37 cellular contexts compared by ENCODE assay signal in genomic region chr10:127867805-127868204, GRCh38. TPM values are rescaled to one million over a fixed set of nuclear protein-coding genes. Genes with fewer than 3 reads are reported as not detected.
"Had no signal": no experiment of that assay in that cellular context is flagged by ENCODE, and none has a peak within 500 bp of the region (broad histone marks: within the 10 kb centered on the region; RNA-seq: fewer than 3 reads in every experiment).

No MANE protein-coding gene starts in this region.

- ATAC-seq: activated naive CD4-positive, alpha-beta T cell treated with anti-CD3 and anti-CD28 coated beads, Interleukin-2, amount 50 U/mL, for 72 hours; activated naive CD8-positive, alpha-beta T cell treated with anti-CD3 and anti-CD28 coated beads, Interleukin-2, amount 50 U/mL, for 24 hours; activated T-cell treated with anti-CD3 and anti-CD28 coated beads, Interleukin-2, amount 50 U/mL, for 4 hours; activated T-cell treated with anti-CD3 and anti-CD28 coated beads, Interleukin-2, amount 50 U/mL, for 72 hours; activated T-helper 17 cell treated with anti-CD3 and anti-CD28 coated beads, Interleukin-2, amount 50 U/mL, for 72 hours; body of pancreas had no signal

- H3K4me3 ChIP-seq: adrenal gland, ascending aorta, body of pancreas, breast epithelium, cardiac muscle cell had no signal

- FAIRE-seq: astrocyte, bronchial epithelial cell had no signal

- H3K27ac ChIP-seq: adrenal gland, ascending aorta, body of pancreas, brain microvascular endothelial cell, breast epithelium, cardiac muscle cell had no signal

- H3K4me1 ChIP-seq: adrenal gland, ascending aorta, body of pancreas, breast epithelium had no signal

- H3K27me3 ChIP-seq: adrenal gland, ascending aorta, body of pancreas, breast epithelium, cardiac muscle cell had no signal

- H3K36me3 ChIP-seq: adrenal gland, ascending aorta, brain microvascular endothelial cell, breast epithelium, cardiac muscle cell had no signal

- H3K9me3 ChIP-seq: adrenal gland, ascending aorta, body of pancreas had no signal

- DNase-seq: activated effector memory CD4-positive, alpha-beta T cell treated with anti-CD3 and anti-CD28 coated beads, Interleukin-2, amount 50 U/mL, for 16 hours; activated effector memory CD4-positive, alpha-beta T cell treated with Interleukin-2 at 50 U/mL for 16 hours; activated gamma-delta T cell; activated gamma-delta T cell treated with Interleukin-2 at 50 U/mL for 16 hours; activated naive CD4-positive, alpha-beta T cell; activated naive CD4-positive, alpha-beta T cell treated with anti-CD3 and anti-CD28 coated beads for 36 hours; activated naive CD4-positive, alpha-beta T cell treated with anti-CD3 and anti-CD28 coated beads, Interleukin-2, amount 10 ng/mL, durations not matched to agents 7 days and 5 days; activated naive CD4-positive, alpha-beta T cell treated with anti-CD3 and anti-CD28 coated beads, Interleukin-2, amount 50 U/mL, for 16 hours; activated naive CD4-positive, alpha-beta T cell treated with Interleukin-2 at 50 U/mL for 16 hours; activated naive CD8-positive, alpha-beta T cell treated with anti-CD3 and anti-CD28 coated beads for 36 hours; activated naive CD8-positive, alpha-beta T cell treated with anti-CD3 and anti-CD28 coated beads, Interleukin-2, amount 10 ng/mL, durations not matched to agents 7 days and 5 days; activated naive CD8-positive, alpha-beta T cell treated with anti-CD3 and anti-CD28 coated beads, Interleukin-2, amount 50 U/mL, for 24 hours; activated T-cell treated with anti-CD3 and anti-CD28 coated beads for 4 hours; activated T-cell treated with anti-CD3 and anti-CD28 coated beads, Interleukin-2, amount 50 U/mL, for 1 hour; activated T-cell treated with anti-CD3 and anti-CD28 coated beads, Interleukin-2, amount 50 U/mL, for 24 hours; activated T-cell treated with anti-CD3 and anti-CD28 coated beads, Interleukin-2, amount 50 U/mL, for 4 hours; activated T-cell treated with anti-CD3 and anti-CD28 coated beads, Interleukin-2, amount 50 U/mL, for 48 hours; activated T-cell treated with anti-CD3 and anti-CD28 coated beads, Interleukin-2, amount 50 U/mL, for 72 hours; amniotic stem cell; amygdala; aorta; body of pancreas; brain microvascular endothelial cell; caudate nucleus; central memory CD4-positive, alpha-beta T cell; cerebellar nuclear complex had no signal

RNA-seq across cellular contexts. Expression of gene CLRN3, which starts 24.9 kb away (rescaled TPM):
- total RNA-seq: activated naive CD4-positive, alpha-beta T cell treated with anti-CD3 and anti-CD28 coated beads for 36 hours; activated naive CD4-positive, alpha-beta T cell treated with anti-CD3 and anti-CD28 coated beads, Interleukin-2, amount 50 U/mL, for 72 hours; activated naive CD8-positive, alpha-beta T cell treated with anti-CD3 and anti-CD28 coated beads for 36 hours; activated naive CD8-positive, alpha-beta T cell treated with anti-CD3 and anti-CD28 coated beads, Interleukin-2, amount 10 ng/mL, durations not matched to agents 7 days and 5 days; activated T-cell treated with anti-CD3 and anti-CD28 coated beads, Interleukin-2, amount 50 U/mL, for 4 hours; activated T-cell treated with anti-CD3 and anti-CD28 coated beads, Interleukin-2, amount 50 U/mL, for 72 hours; activated T-helper 1 cell treated with anti-CD3 and anti-CD28 coated beads, Interleukin-12 subunit alpha, Interleukin-12 subunit beta, Interleukin-2, Interleukin-4 antibody, amounts not matched to agents 30 ng/mL and 10 ng/mL and 1 ng/mL, durations not matched to agents 14 hours and 24 hours and 36 hours; activated T-helper 17 cell treated with anti-CD3 and anti-CD28 coated beads, Interleukin-2, amount 50 U/mL, for 72 hours; activated T-helper 2 cell treated with anti-CD3 and anti-CD28 coated beads, Interferon-gamma antibody, Interleukin-2, Interleukin-4, amounts not matched to agents 10 μg/mL and 5 μg/mL and 100 μg/mL, durations not matched to agents 14 hours and 24 hours and 36 hours; aorta; ascending aorta; astrocyte; bronchial epithelial cell; cardiac muscle cell; cardiac septum had no signal
- polyA plus RNA-seq: adrenal gland, cardiac muscle cell had no signal
